ENCODE assay signal across 7 cellular contexts in genomic region chr6:77463308-77463880, GRCh38. TPM values are rescaled to one million over a fixed set of nuclear protein-coding genes. Genes with fewer than 3 reads are reported as not detected.
DNase-seq lines count a peak whose midpoint lies in the region; ATAC-seq and TF ChIP-seq lines count a peak whose summit lies in the region.

Gene HTR1B, minus strand, starts transcription at chr6:77463491. Its CDS starts 88 bp downstream, at chr6:77463403.

- H3K4me3 ChIP-seq in brain microvascular endothelial cell (ENCODE audit: low read depth, low read length) (peak within 1 kb of the TSS; percentile 70), kidney epithelial cell (ENCODE audit: low read depth, low read length) (peak within 1 kb of the TSS; percentile 41), stomach smooth muscle (ENCODE audit: low read length in 2 of 2) (peak within 1 kb of the TSS; percentile 20 to 59)

- H3K27me3 ChIP-seq in brain microvascular endothelial cell (replicated peaks) (no peaks in the 10 kb centered on the region), kidney epithelial cell (ENCODE audit: control insufficient read depth, insufficient read depth, low read length) (peaks cover 38% of the 10 kb centered on the region), stomach smooth muscle (ENCODE audit: control insufficient read depth in 1 of 2, insufficient read depth in 2 of 2, low read length in 2 of 2) (peaks cover 47 to 54% of the 10 kb centered on the region in 2 donors)

- no peak within 1 kb of the TSS for H3K9ac ChIP-seq in stomach smooth muscle (ENCODE audit: low read length in 2 of 2)

- H3K27ac ChIP-seq in brain microvascular endothelial cell (peak within 1 kb of the TSS; percentile 39), stomach smooth muscle (ENCODE audit: low read length) (no peak within 1 kb of the TSS)

- H3K4me1 ChIP-seq in stomach smooth muscle (ENCODE audit: control insufficient read depth, insufficient read depth, low read length) = peaks cover 33% of the 10 kb centered on the region

- TF ChIP-seq CTCF in brain microvascular endothelial cell (IDR thresholded peaks at IDR 0.05; ENCODE audit: low read depth, low read length, missing control alignments) (no peak), kidney epithelial cell (IDR thresholded peaks at IDR 0.05; ENCODE audit: insufficient read depth, low read length, poor library complexity, severe bottlenecking) (no peak)

- in situ Hi-C loops in brain microvascular endothelial cell (cut with HindIII; ENCODE audit: low pct_ligation_motif_present, low sequenced_read_pairs) = loop anchor here (25.0 kb wide), 2 partner anchors 776 to 1526 kb away; no protein-coding TSS in a partner anchor

- ATAC-seq in HG02610 (IDR thresholded peaks at IDR 0.05; ENCODE audit: unreplicated experiment) = no peak

- peak; percentile 19 to 32 for DNase-seq in Kasumi-1 (lab: John Stamatoyannopoulos, UW)
- no peak for DNase-seq in brain microvascular endothelial cell
- DNase-seq in kidney epithelial cell (ENCODE audit: low read depth) = no peak
- DNase-seq in ureter (ENCODE audit: low spot score) = no peak
- no peak for DNase-seq in A172 (ENCODE audit: low spot score)

- H3K9me3 ChIP-seq in stomach smooth muscle (ENCODE audit: control insufficient read depth in 2 of 2, low read length in 2 of 2) = no peaks in the 10 kb centered on the region

- H3K36me3 ChIP-seq in brain microvascular endothelial cell (replicated peaks) (no peaks in the 10 kb centered on the region), kidney epithelial cell (ENCODE audit: control insufficient read depth, insufficient read depth, low read length) (no peaks in the 10 kb centered on the region), stomach smooth muscle (ENCODE audit: control insufficient read depth in 2 of 2, insufficient read depth in 2 of 2, low read length in 2 of 2) (no peaks in the 10 kb centered on the region)

RNA-seq across cellular contexts. Expression of gene HTR1B, which starts in this region (rescaled TPM):
- total RNA-seq in kidney epithelial cell (1.5 and 2.3 TPM in 2 replicates), ureter (1.9 TPM)
- total RNA-seq in A172 (2014; rRNA removed; shearing (Covaris generic)) = not detected in 2 replicates

Comparison
In these comparisons a context has a peak if more than half of its experiments do, and no peak if none do; other contexts are left out.
1. DNase-seq: peak in Kasumi-1 (2 of 2); none in brain microvascular endothelial cell (single experiment), kidney epithelial cell (single experiment), ureter (single experiment) and A172 (single experiment).
2. Peak in every context shown above with its lines, with median percentiles within 50 percentile points of each other: H3K4me3 ChIP-seq.